Comparison of ENCODE assay signal across 8 cellular contexts in genomic region chr12:53207042-53207441, GRCh38. TPM values are rescaled to one million over a fixed set of nuclear protein-coding genes. Genes with fewer than 3 reads are reported as not detected.
DNase-seq lines count a peak whose midpoint lies in the region; ATAC-seq and TF ChIP-seq lines count a peak whose summit lies in the region.

Gene ITGB7, minus strand, starts transcription at chr12:53207251. Its CDS starts 6,808 bp downstream, at chr12:53200443.

- peak within 1 kb of the TSS; percentile 97 for H3K27ac Mint-ChIP-seq in T-helper 17 cell
- H3K27ac Mint-ChIP-seq in dendritic cell treated with granulocyte-macrophage colony-stimulating factor and Interleukin-4, amounts not matched to agents 40 ng/mL and 50 ng/mL, for 4 days = peak within 1 kb of the TSS; percentile 81

- H3K4me1 Mint-ChIP-seq in T-helper 17 cell = peaks cover 70% of the 10 kb centered on the region
- H3K4me1 Mint-ChIP-seq in dendritic cell treated with granulocyte-macrophage colony-stimulating factor and Interleukin-4, amounts not matched to agents 40 ng/mL and 50 ng/mL, for 4 days (ENCODE audit: low read depth) = peaks cover 64% of the 10 kb centered on the region

- no peaks in the 10 kb centered on the region for H3K27me3 Mint-ChIP-seq in T-helper 17 cell
- no peaks in the 10 kb centered on the region for H3K27me3 Mint-ChIP-seq in dendritic cell treated with granulocyte-macrophage colony-stimulating factor and Interleukin-4, amounts not matched to agents 40 ng/mL and 50 ng/mL, for 4 days

- DNase-seq in T-helper 17 cell = peak; percentile 37 to 48 (median 47)
- peak; percentile 50 to 51 for DNase-seq in stimulated activated CD8-positive, alpha-beta memory T cell treated with anti-CD3 and anti-CD28 coated beads, Interleukin-7, amount 100 ng/mL, for 4 hours (ENCODE audit: low read depth in 2 of 2)
- DNase-seq in NCI-H2227 (lab: John Stamatoyannopoulos, UW; ENCODE audit: unreplicated experiment) = no peak
- no peak for DNase-seq in NCI-H2196 treated with DMSO at 0.1 percent for 48 hours (lab: John Stamatoyannopoulos, UW; ENCODE audit: unreplicated experiment)
- DNase-seq in DMS79 (lab: John Stamatoyannopoulos, UW) = no peak

- no peaks in the 10 kb centered on the region for H3K9me3 ChIP-seq in T-helper 17 cell (ENCODE audit: control insufficient read depth, low read length, poor library complexity, severe bottlenecking)

- ATAC-seq in GM18505 (IDR thresholded peaks at IDR 0.05; ENCODE audit: unreplicated experiment) = peak; percentile 39
- peak; percentile 46 for ATAC-seq in HG02759 (IDR thresholded peaks at IDR 0.05; ENCODE audit: unreplicated experiment)
- peak; percentile 85 for ATAC-seq in T-helper 17 cell

- peak within 1 kb of the TSS; percentile 99 for H3K4me3 Mint-ChIP-seq in T-helper 17 cell
- H3K4me3 Mint-ChIP-seq in dendritic cell treated with granulocyte-macrophage colony-stimulating factor and Interleukin-4, amounts not matched to agents 40 ng/mL and 50 ng/mL, for 4 days = peak within 1 kb of the TSS; percentile 54

- intact Hi-C loops in dendritic cell treated with granulocyte-macrophage colony-stimulating factor and Interleukin-4, amounts not matched to agents 40 ng/mL and 50 ng/mL, for 4 days (cut with micrococcal nuclease) = no loop called here

- no peaks in the 10 kb centered on the region for H3K9me3 Mint-ChIP-seq in dendritic cell treated with granulocyte-macrophage colony-stimulating factor and Interleukin-4, amounts not matched to agents 40 ng/mL and 50 ng/mL, for 4 days

- H3K36me3 Mint-ChIP-seq in T-helper 17 cell (ENCODE audit: low read depth) = peaks cover 6% of the 10 kb centered on the region
- peaks cover 29% of the 10 kb centered on the region for H3K36me3 Mint-ChIP-seq in dendritic cell treated with granulocyte-macrophage colony-stimulating factor and Interleukin-4, amounts not matched to agents 40 ng/mL and 50 ng/mL, for 4 days (ENCODE audit: low read depth)

- peak; percentile 99 for TF ChIP-seq POLR2A in GM18505 (IDR thresholded peaks at IDR 0.05; ENCODE audit: borderline replicate concordance, extremely low read depth, insufficient read depth, insufficient read length)

RNA-seq across cellular contexts. Expression of gene ITGB7, which starts in this region (rescaled TPM):
- total RNA-seq in T-helper 17 cell = 100 to 1,000 TPM; 306 to 367 TPM

Comparison
In these comparisons a context has a peak if more than half of its experiments do, and no peak if none do; other contexts are left out.
1. DNase-seq: peak in T-helper 17 cell (3 of 3) and stimulated activated CD8-positive, alpha-beta memory T cell treated with anti-CD3 and anti-CD28 coated beads, Interleukin-7, amount 100 ng/mL, for 4 hours (2 of 2); none in NCI-H2227 (single experiment), NCI-H2196 treated with DMSO at 0.1 percent for 48 hours (single experiment) and DMS79 (single experiment).
2. Peak in every context shown above with its lines, with median percentiles within 50 percentile points of each other: ATAC-seq.